17 cellular contexts compared by ENCODE assay signal in the genomic region with DNA sequence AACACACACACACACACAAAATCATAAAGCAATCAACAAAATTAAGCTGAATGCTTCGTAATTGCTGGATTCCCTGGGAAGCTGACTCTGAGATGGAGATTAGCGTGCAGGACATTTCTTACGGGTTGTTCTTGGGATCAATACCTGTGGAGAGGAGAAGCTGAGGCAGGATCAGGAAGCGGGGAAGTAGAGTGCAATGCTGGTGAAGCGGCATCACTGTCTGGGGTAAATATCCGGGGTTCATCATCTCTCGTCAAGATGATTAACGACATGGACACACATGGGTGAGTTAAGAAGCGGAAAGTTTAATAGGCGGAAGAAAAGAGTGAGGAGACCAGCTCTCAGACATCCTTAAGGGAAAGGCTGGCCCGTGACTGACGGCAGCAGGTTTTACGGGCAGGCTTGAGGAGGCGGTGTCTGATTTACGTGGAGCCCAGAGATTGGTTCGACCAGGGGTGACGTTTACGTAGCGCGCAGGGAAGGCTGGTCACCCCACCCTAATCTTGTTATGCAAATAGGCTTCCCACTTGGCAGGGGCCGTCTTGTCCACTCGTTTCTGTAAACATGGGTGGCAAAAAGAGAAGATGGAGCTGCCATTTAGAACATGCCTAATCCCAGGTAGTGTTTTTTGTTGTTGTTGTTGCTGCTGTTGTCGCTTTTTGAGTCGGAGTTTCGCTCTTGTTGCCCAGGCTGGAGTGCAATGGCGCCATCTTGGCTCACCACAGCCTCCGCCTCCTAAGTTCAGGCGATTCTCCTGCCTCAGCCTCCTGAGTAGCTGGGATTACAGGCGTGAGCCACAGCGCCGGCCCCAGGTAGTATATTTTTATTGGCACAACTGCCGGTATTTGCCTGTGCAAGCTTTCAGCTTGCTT.
"Had no signal": no experiment of that assay in that cellular context is flagged by ENCODE, and none has a peak within 500 bp of the region (broad histone marks: within the 10 kb centered on the region; RNA-seq: fewer than 3 reads in every experiment).

No MANE protein-coding gene starts in this region.

- H3K27ac ChIP-seq: body of pancreas, epithelial cell of prostate, gastroesophageal sphincter, prostate gland, suprapubic skin, upper lobe of right lung had no signal

- DNase-seq: activated effector memory CD4-positive, alpha-beta T cell treated with Interleukin-2 at 50 U/mL for 16 hours; activated T-cell treated with anti-CD3 and anti-CD28 coated beads, Interleukin-2, amount 50 U/mL, for 1 hour; body of pancreas; effector memory CD8-positive, alpha-beta T cell; naive thymus-derived CD8-positive, alpha-beta T cell; occipital lobe; stimulated activated CD4-positive, alpha-beta T cell treated with anti-CD3 and anti-CD28 coated beads, Interleukin-2, amount 100 ng/mL, for 48 hours; stimulated activated CD8-positive, alpha-beta memory T cell treated with anti-CD3 and anti-CD28 coated beads, Interleukin-4, amount 100 ng/mL, for 48 hours; stimulated activated naive CD8-positive, alpha-beta T cell treated with anti-CD3 and anti-CD28 coated beads, Interleukin-15, Interleukin-2, amounts not matched to agents 100 U/mL and 50 U/mL, for 24 hours; upper lobe of right lung had no signal

- H3K4me1 ChIP-seq: body of pancreas, gastroesophageal sphincter, prostate gland, suprapubic skin, upper lobe of right lung had no signal

- H3K9me3 Mint-ChIP-seq: activated naive CD4-positive, alpha-beta T cell treated with anti-CD3 and anti-CD28 coated beads, Interleukin-2, amount 50 U/mL, for 24 hours; effector memory CD8-positive, alpha-beta T cell; T-helper 1 cell treated with Interleukin-12 subunit alpha and Interleukin-12 subunit beta and Interleukin-4 antibody, amounts not matched to agents 30 μg/mL and 1 μg/mL, for 36 hours had no signal

- H3K36me3 ChIP-seq: gastroesophageal sphincter, prostate gland, suprapubic skin, upper lobe of right lung had no signal

- H3K27me3 ChIP-seq: body of pancreas had no signal

- H3K4me3 ChIP-seq: body of pancreas, gastroesophageal sphincter, lung, prostate gland, suprapubic skin, upper lobe of right lung had no signal

- H3K27ac Mint-ChIP-seq: activated naive CD4-positive, alpha-beta T cell treated with anti-CD3 and anti-CD28 coated beads, Interleukin-2, amount 50 U/mL, for 24 hours; effector memory CD8-positive, alpha-beta T cell; naive thymus-derived CD8-positive, alpha-beta T cell; T-helper 1 cell treated with Interleukin-12 subunit alpha and Interleukin-12 subunit beta and Interleukin-4 antibody, amounts not matched to agents 30 μg/mL and 1 μg/mL, for 36 hours had no signal

- H3K4me1 Mint-ChIP-seq: activated naive CD4-positive, alpha-beta T cell treated with anti-CD3 and anti-CD28 coated beads, Interleukin-2, amount 50 U/mL, for 24 hours; naive thymus-derived CD8-positive, alpha-beta T cell had no signal

- H3K4me3 Mint-ChIP-seq: activated naive CD4-positive, alpha-beta T cell treated with anti-CD3 and anti-CD28 coated beads, Interleukin-2, amount 50 U/mL, for 24 hours; effector memory CD8-positive, alpha-beta T cell; naive thymus-derived CD8-positive, alpha-beta T cell; T-helper 1 cell treated with Interleukin-12 subunit alpha and Interleukin-12 subunit beta and Interleukin-4 antibody, amounts not matched to agents 30 μg/mL and 1 μg/mL, for 36 hours had no signal

- H3K36me3 Mint-ChIP-seq: activated naive CD4-positive, alpha-beta T cell treated with anti-CD3 and anti-CD28 coated beads, Interleukin-2, amount 50 U/mL, for 24 hours; naive thymus-derived CD8-positive, alpha-beta T cell had no signal

- H3K9me3 ChIP-seq: body of pancreas, gastroesophageal sphincter, prostate gland, suprapubic skin, upper lobe of right lung had no signal
